8 cellular contexts compared by ENCODE assay signal in genomic region chr10:69061305-69062161, GRCh38. TPM values are rescaled to one million over a fixed set of nuclear protein-coding genes. Genes with fewer than 3 reads are reported as not detected.
DNase-seq lines count a peak whose midpoint lies in the region; ATAC-seq, FAIRE-seq and TF ChIP-seq lines count a peak whose summit lies in the region.

No MANE protein-coding gene starts in this region.

- peak overlapping the region; percentile 86 for H3K4me2 ChIP-seq in PC-3 (ENCODE audit: low read length)
- H3K4me2 ChIP-seq in smooth muscle cell, result peak overlapping the region; percentile 76

- H3K9me3 ChIP-seq in PC-3 (ENCODE audit: low read length) (no peaks in the 10 kb centered on the region), smooth muscle cell (replicated peaks; ENCODE audit: low read depth) (no peaks in the 10 kb centered on the region), WERI-Rb-1 (ENCODE audit: severe bottlenecking) (no peaks in the 10 kb centered on the region)

- H3K27me3 ChIP-seq in PC-3 (ENCODE audit: low read length) (no peaks in the 10 kb centered on the region), smooth muscle cell (ENCODE audit: low read depth) (no peaks in the 10 kb centered on the region), WERI-Rb-1 (ENCODE audit: insufficient read depth, low read depth, severe bottlenecking) (no peaks in the 10 kb centered on the region)

- FAIRE-seq in GM12891 (lab: Jason Lieb, UNC), result peak; percentile 87

- H3K27ac ChIP-seq in PC-3 (ENCODE audit: low read length) (peak overlapping the region; percentile 89), smooth muscle cell (ENCODE audit: low read depth) (peak overlapping the region; percentile 73), WERI-Rb-1 (no peak overlapping the region)

- CTCF ChIA-PET in PC-3 (lab: Charles Lee), result no interaction called here

- in situ Hi-C loops in astrocyte of the cerebellum (cut with HindIII; ENCODE audit: low sequenced_read_pairs), result no loop called here

- no peak for DNase-seq in GM12891 (ENCODE audit: insufficient read length, low spot score)
- peak; percentile 100 for DNase-seq in PC-3
- DNase-seq in astrocyte of the cerebellum (ENCODE audit: low read depth), result peak; percentile 50
- peak; percentile 7 to 39 for DNase-seq in hippocampal formation (lab: John Stamatoyannopoulos, UW)
- DNase-seq in smooth muscle cell (lab: John Stamatoyannopoulos, UW; ENCODE audit: unreplicated experiment), result no peak
- no peak for DNase-seq in iPS-NIHi7 (ENCODE audit: extremely low spot score)
- DNase-seq in WERI-Rb-1, result no peak

- H4K20me1 ChIP-seq in PC-3 (ENCODE audit: low read length), result no peaks in the 10 kb centered on the region
- no peaks in the 10 kb centered on the region for H4K20me1 ChIP-seq in smooth muscle cell (ENCODE audit: low read depth)

- H2AFZ ChIP-seq in PC-3 (ENCODE audit: low read length) (peak overlapping the region; percentile 67), smooth muscle cell (ENCODE audit: low read depth) (no peak overlapping the region)

- intact Hi-C loops in PC-3 (cut with micrococcal nuclease), result loop anchor here (1.0 kb wide), 1 partner anchor 27 kb away; the partner anchor contains the start of gene SRGN

- no peaks in the 10 kb centered on the region for H3K79me2 ChIP-seq in PC-3 (ENCODE audit: low read length)
- H3K79me2 ChIP-seq in smooth muscle cell (ENCODE audit: low read depth), result no peaks in the 10 kb centered on the region

- TF ChIP-seq CTCF in PC-3 (conservative IDR thresholded peaks at IDR 0.05; ENCODE audit: low read depth, low read length) (no peak), astrocyte of the cerebellum (IDR thresholded peaks at IDR 0.05; ENCODE audit: low read depth, low read length, missing control alignments) (no peak), smooth muscle cell (IDR thresholded peaks at IDR 0.05; ENCODE audit: borderline replicate concordance, insufficient read depth, poor library complexity, severe bottlenecking) (no peak), WERI-Rb-1 (IDR thresholded peaks at IDR 0.05; ENCODE audit: low read depth, low read length) (no peak)

- TSS peak; percentile 99 for BruUV-seq in PC-3 (replicated peaks; lab: Mats Ljungman, UMichigan)

- H3K9me2 ChIP-seq in PC-3 (replicated peaks; ENCODE audit: low read length), result no peaks in the 10 kb centered on the region

- H3F3A ChIP-seq in PC-3 (ENCODE audit: low read length, unreplicated experiment), result peaks cover 18% of the 10 kb centered on the region
- H3F3A ChIP-seq in smooth muscle cell (ENCODE audit: low read depth), result no peaks in the 10 kb centered on the region

- peaks cover 37% of the 10 kb centered on the region for H3K4me1 ChIP-seq in PC-3 (ENCODE audit: insufficient read depth, low read length)
- no peaks in the 10 kb centered on the region for H3K4me1 ChIP-seq in smooth muscle cell (ENCODE audit: low read depth)

- peak overlapping the region; percentile 62 for H3K9ac ChIP-seq in PC-3 (ENCODE audit: low read length)
- H3K9ac ChIP-seq in smooth muscle cell (ENCODE audit: low read depth), result peak overlapping the region; percentile 29

- 53% methylated on average over 20 of the region's 20 CpGs for WGBS in smooth muscle cell (ENCODE audit: low lambda C conversion rate)

- POLR2A ChIA-PET in PC-3 (lab: Charles Lee; ENCODE audit: unreplicated experiment), result interaction anchor here (0.7 to 0.8 kb wide), 2 partner anchors 31 to 857 kb away, joined by 3 to 4 read pairs; no protein-coding TSS in a partner anchor

- TF ChIP-seq POLR2A in GM12891 (IDR thresholded peaks at IDR 0.05; ENCODE audit: low read depth, low read length), result no peak

- H3K4me3 ChIP-seq in PC-3 (ENCODE audit: low read length) (peak overlapping the region; percentile 64), astrocyte of the cerebellum (ENCODE audit: low read depth, low read length) (no peak overlapping the region), smooth muscle cell (no peak overlapping the region), WERI-Rb-1 (ENCODE audit: low read depth, low read length) (no peak overlapping the region)

- ATAC-seq in HG02642 (IDR thresholded peaks at IDR 0.05; ENCODE audit: poor library complexity, unreplicated experiment), result peak; percentile 55
- peak; percentile 82 for ATAC-seq in PC-3

- H3K36me3 ChIP-seq in PC-3 (ENCODE audit: low read depth, low read length), result no peaks in the 10 kb centered on the region
- H3K36me3 ChIP-seq in smooth muscle cell (ENCODE audit: low read depth), result no peaks in the 10 kb centered on the region
- no peaks in the 10 kb centered on the region for H3K36me3 ChIP-seq in WERI-Rb-1

TF ChIP-seq in GM12891, 5 proteins besides CTCF, POLR2A, EP300 and RAD21:
- TF ChIP-seq PAX5 (IDR thresholded peaks at IDR 0.05; ENCODE audit: insufficient read depth, low read length, severe bottlenecking) (no peak), SPI1 (IDR thresholded peaks at IDR 0.05; ENCODE audit: low read depth, low read length) (peak; percentile 56)

RNA-seq across cellular contexts. Expression of gene SRGN, which starts 26.4 kb away (rescaled TPM):
- polyA plus RNA-seq in GM12891 (2012; ENCODE audit: low read depth, missing spikeins), result 1,164 TPM
- total RNA-seq in PC-3 (2014; rRNA removed) (346 and 422 TPM in 2 replicates), smooth muscle cell (not detected in 2 replicates)
- not detected in 2 replicates for polyA plus RNA-seq in smooth muscle cell

Comparison
In these comparisons a context has a peak if more than half of its experiments do, and no peak if none do; other contexts are left out.
1. DNase-seq: peak in PC-3 (single experiment), astrocyte of the cerebellum (single experiment) and hippocampal formation (2 of 2); none in GM12891 (single experiment), smooth muscle cell (single experiment), iPS-NIHi7 (single experiment) and WERI-Rb-1 (single experiment).
2. RNA of gene SRGN, which starts 26.4 kb away (total RNA-seq): 346 to 422 TPM in PC-3; not detected in smooth muscle cell; every median in the first group is over 100 times any median in the second.